In genomic region chr2:235546436-235546835, GRCh38 we compare ENCODE assay signal across 18 cellular contexts. TPM values are rescaled to one million over a fixed set of nuclear protein-coding genes. Genes with fewer than 3 reads are reported as not detected.
DNase-seq lines count a peak whose midpoint lies in the region; ATAC-seq, FAIRE-seq and TF ChIP-seq lines count a peak whose summit lies in the region.
"Had no signal": no experiment of that assay in that cellular context is flagged by ENCODE, and none has a peak within 500 bp of the region (broad histone marks: within the 10 kb centered on the region; RNA-seq: fewer than 3 reads in every experiment).

No MANE protein-coding gene starts in this region.

- H3K4me3 Mint-ChIP-seq in GM23338 (no peak overlapping the region), endodermal cell (no peak overlapping the region), neural progenitor cell (no peak overlapping the region), type B pancreatic cell (no peak overlapping the region)
- H3K4me3 Mint-ChIP-seq in activated T-cell treated with anti-CD3 and anti-CD28 coated beads, Interleukin-2, amount 50 U/mL, for 4 hours: no peak overlapping the region
- H3K4me3 Mint-ChIP-seq: CD8-positive, alpha-beta memory T cell had no signal

- H3F3A ChIP-seq in GM23338 (replicated peaks; ENCODE audit: low read depth) (0 out of 2 replicates have a peak, but pooled peaks cover 3% of the 10 kb centered on the region), neural progenitor cell (ENCODE audit: low read depth) (no peaks in the 10 kb centered on the region)

- peaks cover 7% of the 10 kb centered on the region for H3K27me3 Mint-ChIP-seq in GM23338 (ENCODE audit: insufficient read depth, low read depth, poor library complexity)
- H3K27me3 Mint-ChIP-seq in endodermal cell (ENCODE audit: insufficient read depth): no peaks in the 10 kb centered on the region
- no peaks in the 10 kb centered on the region for H3K27me3 Mint-ChIP-seq in neural progenitor cell (ENCODE audit: insufficient read depth, low read depth)
- no peaks in the 10 kb centered on the region for H3K27me3 Mint-ChIP-seq in type B pancreatic cell
- H3K27me3 Mint-ChIP-seq in activated T-cell treated with anti-CD3 and anti-CD28 coated beads, Interleukin-2, amount 50 U/mL, for 4 hours (ENCODE audit: low read depth): peaks cover 9% of the 10 kb centered on the region

- H3K79me2 ChIP-seq in GM23338 (replicated peaks; ENCODE audit: insufficient read depth) (peaks cover 92% of the 10 kb centered on the region), neural progenitor cell (ENCODE audit: low read depth) (peaks cover 93% of the 10 kb centered on the region)

- ATAC-seq in GM23338: no peak
- ATAC-seq in HG02840 (IDR thresholded peaks at IDR 0.05; ENCODE audit: low FRiP score, unreplicated experiment): no peak
- ATAC-seq in activated T-cell treated with anti-CD3 and anti-CD28 coated beads, Interleukin-2, amount 50 U/mL, for 4 hours: no peak
- ATAC-seq: A549, PC-3 had no signal

- no peak for FAIRE-seq in HTR-8/SVneo (lab: Jason Lieb, UNC)
- FAIRE-seq: A549 had no signal

- DNase-seq in GM23338 (ENCODE audit: low spot score) (no peak), endodermal cell (no peak), neural progenitor cell (ENCODE audit: low spot score) (no peak), type B pancreatic cell (ENCODE audit: extremely low spot score, unreplicated experiment) (no peak), HTR-8/SVneo (ENCODE audit: insufficient read length, low spot score) (no peak)
- DNase-seq in activated T-cell treated with anti-CD3 and anti-CD28 coated beads, Interleukin-2, amount 50 U/mL, for 4 hours: no peak
- DNase-seq: CD8-positive, alpha-beta memory T cell; DMS79 treated with DMSO at 0.1 percent for 48 hours; KBM-7; NCI-H510A; NCI-H774; PC-3; RPMI8226; SHP77 treated with DMSO at 0.1 percent for 48 hours; SK-N-SH had no signal

- H3K9me3 Mint-ChIP-seq in GM23338 (no peaks in the 10 kb centered on the region), endodermal cell (no peaks in the 10 kb centered on the region), neural progenitor cell (no peaks in the 10 kb centered on the region), type B pancreatic cell (no peaks in the 10 kb centered on the region)
- no peaks in the 10 kb centered on the region for H3K9me3 Mint-ChIP-seq in activated T-cell treated with anti-CD3 and anti-CD28 coated beads, Interleukin-2, amount 50 U/mL, for 4 hours
- H3K9me3 Mint-ChIP-seq: CD8-positive, alpha-beta memory T cell had no signal

- 84 to 86% methylated on average over 7 to 9 of the region's 9 CpGs for WGBS in endodermal cell (ENCODE audit: insufficient coverage in 1 of 2, insufficient read length in 1 of 2), 2 experiments

- H3K36me3 ChIP-seq in GM23338 (ENCODE audit: insufficient read depth): no peaks in the 10 kb centered on the region
- H3K36me3 ChIP-seq in endodermal cell (ENCODE audit: control insufficient read depth, insufficient read depth, low read length): no peaks in the 10 kb centered on the region
- no peaks in the 10 kb centered on the region for H3K36me3 ChIP-seq in neural progenitor cell
- H3K36me3 ChIP-seq: HAP-1 had no signal

- H3K4me2 ChIP-seq in GM23338 (no peak overlapping the region), neural progenitor cell (no peak overlapping the region)
- H3K4me2 ChIP-seq: A549, SK-N-SH had no signal

- H3K9me3 ChIP-seq in endodermal cell (ENCODE audit: control insufficient read depth, low read length): no peaks in the 10 kb centered on the region
- H3K9me3 ChIP-seq in neural progenitor cell (ENCODE audit: low read depth): no peaks in the 10 kb centered on the region
- H3K9me3 ChIP-seq: A549, HAP-1, SK-N-SH had no signal

- H3K27ac ChIP-seq in GM23338 (ENCODE audit: low read depth) (no peak overlapping the region), endodermal cell (ENCODE audit: low read depth, low read length) (no peak overlapping the region), neural progenitor cell (no peak overlapping the region)
- H3K27ac ChIP-seq: A549 had no signal

- peaks cover 36% of the 10 kb centered on the region for H3K4me1 ChIP-seq in GM23338 (ENCODE audit: insufficient read depth)
- H3K4me1 ChIP-seq in endodermal cell (ENCODE audit: control insufficient read depth, insufficient read depth, low read length): peaks cover under 1% of the 10 kb centered on the region
- H3K4me1 ChIP-seq in neural progenitor cell: peaks cover 15% of the 10 kb centered on the region
- H3K4me1 ChIP-seq: HAP-1 had no signal

- H3K9me2 ChIP-seq in GM23338 (ENCODE audit: insufficient read depth): no peaks in the 10 kb centered on the region
- H3K9me2 ChIP-seq: SK-N-SH had no signal

- H3K27me3 ChIP-seq in GM23338 (ENCODE audit: insufficient read depth) (no peaks in the 10 kb centered on the region), endodermal cell (ENCODE audit: control insufficient read depth, insufficient read depth, low read length, poor library complexity, severe bottlenecking) (no peaks in the 10 kb centered on the region), neural progenitor cell (no peaks in the 10 kb centered on the region)

- peaks cover 12% of the 10 kb centered on the region for H4K20me1 ChIP-seq in GM23338 (replicated peaks; ENCODE audit: insufficient read depth)
- H4K20me1 ChIP-seq in neural progenitor cell (ENCODE audit: low read depth): peaks cover 98% of the 10 kb centered on the region

- peaks cover 68% of the 10 kb centered on the region for H3K4me1 Mint-ChIP-seq in GM23338
- H3K4me1 Mint-ChIP-seq in endodermal cell: peaks cover 20% of the 10 kb centered on the region
- H3K4me1 Mint-ChIP-seq in neural progenitor cell: peaks cover 28% of the 10 kb centered on the region
- peaks cover 30% of the 10 kb centered on the region for H3K4me1 Mint-ChIP-seq in type B pancreatic cell (ENCODE audit: unreplicated experiment)
- no peaks in the 10 kb centered on the region for H3K4me1 Mint-ChIP-seq in activated T-cell treated with anti-CD3 and anti-CD28 coated beads, Interleukin-2, amount 50 U/mL, for 4 hours (ENCODE audit: low read depth)

- H2AFZ ChIP-seq in GM23338: no peak overlapping the region
- no peak overlapping the region for H2AFZ ChIP-seq in neural progenitor cell (replicated peaks)

- H3K4me3 ChIP-seq in GM23338 (no peak overlapping the region), endodermal cell (ENCODE audit: low read length) (no peak overlapping the region), neural progenitor cell (no peak overlapping the region)
- H3K4me3 ChIP-seq: A549, HAP-1 had no signal

- H3K27ac Mint-ChIP-seq in GM23338 (0 out of 2 replicates have a peak overlapping the region, but pooled peaks have one; percentile 16), endodermal cell (peak overlapping the region; percentile 60), neural progenitor cell (peak overlapping the region; percentile 68), type B pancreatic cell (peak overlapping the region; percentile 78)

- H3K36me3 Mint-ChIP-seq in GM23338 (ENCODE audit: low read depth): no peaks in the 10 kb centered on the region
- no peaks in the 10 kb centered on the region for H3K36me3 Mint-ChIP-seq in endodermal cell (ENCODE audit: low read depth)
- H3K36me3 Mint-ChIP-seq in neural progenitor cell: no peaks in the 10 kb centered on the region
- H3K36me3 Mint-ChIP-seq in type B pancreatic cell: no peaks in the 10 kb centered on the region
- no peaks in the 10 kb centered on the region for H3K36me3 Mint-ChIP-seq in activated T-cell treated with anti-CD3 and anti-CD28 coated beads, Interleukin-2, amount 50 U/mL, for 4 hours (ENCODE audit: insufficient read depth)
- H3K36me3 Mint-ChIP-seq: CD8-positive, alpha-beta memory T cell had no signal

- TF ChIP-seq CTCF in GM23338 (conservative IDR thresholded peaks at IDR 0.05; ENCODE audit: low read depth in 2 of 2): no peak
- no peak for TF ChIP-seq CTCF in endodermal cell (conservative IDR thresholded peaks at IDR 0.05)
- TF ChIP-seq CTCF in neural progenitor cell (IDR thresholded peaks at IDR 0.05): no peak
- no peak for TF ChIP-seq CTCF in type B pancreatic cell (conservative IDR thresholded peaks at IDR 0.05)

- H3K9ac ChIP-seq in endodermal cell (ENCODE audit: extremely low read depth, low read length, poor library complexity, severe bottlenecking): no peak overlapping the region
- no peak overlapping the region for H3K9ac ChIP-seq in neural progenitor cell
- H3K9ac ChIP-seq: SK-N-SH had no signal

TF ChIP-seq in GM23338, 12 proteins besides CTCF, POLR2A, EP300 and RAD21 (continues in another document):
- TF ChIP-seq NANOG (IDR thresholded peaks at IDR 0.05; ENCODE audit: borderline replicate concordance) (no peak), ZNF114 (CRISPR knock-in tag; IDR thresholded peaks at IDR 0.05) (no peak), STAT1 (IDR thresholded peaks at IDR 0.05; ENCODE audit: unreplicated experiment) (no peak), POLR2AphosphoS5 (IDR thresholded peaks at IDR 0.05; ENCODE audit: low read depth) (no peak), ZNF331 (CRISPR knock-in tag; IDR thresholded peaks at IDR 0.05; ENCODE audit: low read depth) (no peak), EZH2phosphoT487 (IDR thresholded peaks at IDR 0.05; ENCODE audit: unreplicated experiment) (no peak), EZH2 (IDR thresholded peaks at IDR 0.05; ENCODE audit: low read depth, unreplicated experiment) (no peak), ETS1 (IDR thresholded peaks at IDR 0.05) (no peak)

RNA-seq across cellular contexts. Expression of gene AGAP1, which starts 52.6 kb away (rescaled TPM):
- total RNA-seq in GM23338 (2014; rRNA removed; shearing (Covaris generic)): 25.1 and 27.9 TPM in 2 replicates
- 13.3 and 16.4 TPM in 2 replicates for polyA plus RNA-seq in GM23338 (2016; fragmentation: Nextera tagmentation; extraction: Ambion mirVana)
- total RNA-seq in endodermal cell (10 to 100 TPM; 32.8 to 34.7 TPM), neural progenitor cell (ENCODE audit: low replicate concordance) (20.4 and 26.9 TPM in 2 replicates), type B pancreatic cell (ENCODE audit: low replicate concordance) (46.3 and 52.7 TPM in 2 replicates)
- polyA plus RNA-seq in endodermal cell (2013, experiment 1 of 2): 25.9 TPM
- polyA plus RNA-seq in endodermal cell (2013, experiment 2 of 2): 25.0 TPM
- 1 to 10 TPM; 1.9 to 2.6 (median 2.1) TPM for total RNA-seq in activated T-cell treated with anti-CD3 and anti-CD28 coated beads, Interleukin-2, amount 50 U/mL, for 4 hours

Comparison
In these comparisons a context has a peak if more than half of its experiments do, and no peak if none do; other contexts are left out.
1. H3K27ac Mint-ChIP-seq: peak in every context shown above with its lines; median percentile 78 in type B pancreatic cell; 68 in neural progenitor cell; 60 in endodermal cell; 16 in GM23338.